In the genomic region with DNA sequence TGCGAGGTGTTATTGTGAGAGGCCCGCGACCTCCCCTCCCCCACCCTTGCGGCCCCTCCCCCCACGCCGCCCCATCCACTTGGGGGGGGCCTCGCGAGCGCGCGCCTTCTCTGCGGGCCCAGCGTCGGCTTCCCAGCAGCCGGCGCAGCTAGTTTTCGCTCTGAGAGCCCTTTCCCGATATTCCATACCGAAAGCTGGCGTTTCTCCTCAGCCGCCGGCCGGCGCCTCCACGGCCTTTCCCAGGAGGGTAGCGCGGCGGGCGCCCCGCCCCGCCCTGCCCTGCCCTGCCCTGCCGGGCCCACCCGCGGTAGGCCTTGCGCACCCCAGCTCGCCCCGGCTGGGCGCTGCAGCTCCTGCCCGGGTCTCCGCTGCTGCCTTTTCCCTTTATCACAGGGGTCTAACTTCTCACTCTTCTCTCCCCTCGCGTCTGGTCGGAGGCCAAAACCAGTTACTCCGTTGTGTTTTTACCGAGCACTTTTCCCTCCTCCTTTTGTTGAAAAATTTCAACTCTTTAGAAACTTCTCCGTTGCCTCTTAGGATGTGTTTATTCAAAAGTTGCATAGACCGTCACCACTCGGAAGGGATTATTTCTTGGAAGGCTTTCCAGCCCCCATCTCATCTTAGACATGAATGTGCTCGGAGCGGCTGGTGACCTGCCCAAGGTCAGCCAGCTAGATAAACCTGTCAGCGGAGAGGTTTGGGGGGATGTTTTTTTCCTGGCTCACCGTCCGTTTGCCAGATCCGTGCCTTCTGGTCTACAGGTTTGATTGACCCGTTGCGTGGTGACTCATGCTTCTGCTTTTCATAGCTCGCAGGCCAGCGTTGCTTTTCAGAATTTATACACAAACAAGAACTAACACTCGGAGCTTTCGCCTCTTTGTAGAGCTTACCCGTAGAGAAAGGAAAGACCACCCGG, we compare ENCODE assay signal across 1 cellular context.
TF ChIP-seq lines count a peak whose summit lies in the region.

No MANE protein-coding gene starts in this region.

TF ChIP-seq in endothelial cell of umbilical vein, 7 proteins besides CTCF, POLR2A, EP300 and RAD21:
- TF ChIP-seq JUN (IDR thresholded peaks at IDR 0.05; ENCODE audit: borderline replicate concordance, insufficient read depth, insufficient read length, low read depth) (peak; percentile 60), EZH2 (IDR thresholded peaks at IDR 0.05; ENCODE audit: borderline replicate concordance, low read depth, low read length, severe bottlenecking) (no peak), FOS (IDR thresholded peaks at IDR 0.05; ENCODE audit: borderline replicate concordance, insufficient read depth, low read length) (peak; percentile 83), MYC (IDR thresholded peaks at IDR 0.05; ENCODE audit: low read depth, low read length) (no peak), GATA2 (IDR thresholded peaks at IDR 0.05; ENCODE audit: insufficient read depth, insufficient read length, low read depth, low read length) (no peak), POLR2AphosphoS5 (IDR thresholded peaks at IDR 0.05; ENCODE audit: insufficient read depth, low read depth, low read length) (no peak)
- TF ChIP-seq, protein P1, sequence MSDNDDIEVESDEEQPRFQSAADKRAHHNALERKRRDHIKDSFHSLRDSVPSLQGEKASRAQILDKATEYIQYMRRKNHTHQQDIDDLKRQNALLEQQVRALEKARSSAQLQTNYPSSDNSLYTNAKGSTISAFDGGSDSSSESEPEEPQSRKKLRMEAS (IDR thresholded peaks at IDR 0.05; ENCODE audit: insufficient read depth, insufficient read length) = no peak
